Comparison of ENCODE assay signal across 1 cellular context in genomic region chr14:103700753-103701490, GRCh38.
TF ChIP-seq lines count a peak whose summit lies in the region.

No MANE protein-coding gene starts in this region.

TF ChIP-seq in K562, 482 proteins besides CTCF, POLR2A, EP300 and RAD21:
- TF ChIP-seq EWSR1 (IDR thresholded peaks at IDR 0.05; ENCODE audit: borderline replicate concordance, low read depth, partially characterized antibody) (no peak), ZNF224 (CRISPR knock-in tag; IDR thresholded peaks at IDR 0.05) (no peak), ZNF764 (CRISPR knock-in tag; IDR thresholded peaks at IDR 0.05; ENCODE audit: low read depth) (no peak), RFX7 (CRISPR knock-in tag; IDR thresholded peaks at IDR 0.05) (no peak), CHCHD3 (CRISPR knock-in tag; IDR thresholded peaks at IDR 0.05) (no peak), NONO (IDR thresholded peaks at IDR 0.05; ENCODE audit: low read depth in 2 of 2, low read length in 1 of 2) (no peak), ZNF785 (CRISPR knock-in tag; IDR thresholded peaks at IDR 0.05) (no peak), POLR2G (IDR thresholded peaks at IDR 0.05; ENCODE audit: low read depth, low read length) (peak; percentile 73), ZC3H4 (CRISPR knock-in tag; IDR thresholded peaks at IDR 0.05; ENCODE audit: borderline replicate concordance) (no peak)
